9 cellular contexts compared by ENCODE assay signal in the genomic region with DNA sequence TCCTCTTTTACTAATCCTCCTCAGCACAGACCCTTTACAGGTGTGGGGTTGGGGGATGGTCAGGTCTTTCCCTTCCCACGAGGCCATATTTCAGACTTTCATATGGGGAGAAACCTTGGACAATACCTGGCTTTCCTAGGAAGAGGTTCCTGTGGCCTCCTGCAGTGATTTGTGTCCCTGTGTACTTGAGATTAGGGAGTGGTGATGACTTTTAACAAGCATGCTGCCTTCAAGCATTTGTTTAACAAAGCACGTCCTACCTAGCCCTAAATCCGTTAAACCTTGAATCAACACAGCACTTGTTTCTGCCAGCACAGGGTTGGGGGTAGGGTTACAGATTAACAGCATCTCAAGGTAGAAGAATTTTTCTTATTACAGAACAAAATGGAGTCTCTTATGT. TPM values are rescaled to one million over a fixed set of nuclear protein-coding genes. Genes with fewer than 3 reads are reported as not detected.
DNase-seq lines count a peak whose midpoint lies in the region; ATAC-seq and TF ChIP-seq lines count a peak whose summit lies in the region.
"Not testable (repeated sequence)": the region's sequence is repeated elsewhere in the genome, so short reads cannot be mapped to it uniquely, and the experiment has no call there.
"Had no signal": no experiment of that assay in that cellular context is flagged by ENCODE, and none has a peak within 500 bp of the region (broad histone marks: within the 10 kb centered on the region; RNA-seq: fewer than 3 reads in every experiment).

No MANE protein-coding gene starts in this region.

- peak; percentile 47 for DNase-seq in COR-L47 (lab: John Stamatoyannopoulos, UW)
- DNase-seq in GM23338 (ENCODE audit: low spot score) = peak; percentile 63
- DNase-seq in NCI-H1417 (lab: John Stamatoyannopoulos, UW) = peak in 2 of 3 experiments; percentile 12 to 60
- DNase-seq in NCI-H526 (lab: John Stamatoyannopoulos, UW) = peak; percentile 55 to 69
- peak; percentile 51 for DNase-seq in NCI-H82 (lab: John Stamatoyannopoulos, UW)
- DNase-seq in endodermal cell = peak; percentile 83
- DNase-seq in left kidney (ENCODE audit: low read depth, low spot score) = peak; percentile 62
- DNase-seq in renal cortical epithelial cell (ENCODE audit: low read depth) = peak; percentile 67

- H3K4me3 ChIP-seq in GM23338; endodermal cell (ENCODE audit: low read length): not testable (repeated sequence)

- H3K27ac Mint-ChIP-seq in GM23338 = not testable (repeated sequence)
- peak overlapping the region; percentile 80 for H3K27ac Mint-ChIP-seq in endodermal cell

- peaks cover 26% of the 10 kb centered on the region for H3K4me1 ChIP-seq in GM23338 (ENCODE audit: insufficient read depth)
- peaks cover 10% of the 10 kb centered on the region for H3K4me1 ChIP-seq in endodermal cell (ENCODE audit: control insufficient read depth, insufficient read depth, low read length)

- not testable (repeated sequence) for TF ChIP-seq CTCF in GM23338 (conservative IDR thresholded peaks at IDR 0.05; ENCODE audit: low read depth in 2 of 2); endodermal cell (conservative IDR thresholded peaks at IDR 0.05)

- not testable (repeated sequence) for H3K79me2 ChIP-seq in GM23338 (replicated peaks; ENCODE audit: insufficient read depth)

- not testable (repeated sequence) for H3K9me3 Mint-ChIP-seq in GM23338, endodermal cell

- H3K9me2 ChIP-seq in GM23338 (ENCODE audit: insufficient read depth) = not testable (repeated sequence)

- H2AFZ ChIP-seq in GM23338 = not testable (repeated sequence)

- H3K4me1 Mint-ChIP-seq in GM23338 = peaks cover 46% of the 10 kb centered on the region
- H3K4me1 Mint-ChIP-seq in endodermal cell = peaks cover 70% of the 10 kb centered on the region

- WGBS in endodermal cell (ENCODE audit: insufficient coverage in 1 of 2, insufficient read length in 1 of 2), 2 experiments = 8% methylated on average over 3 of the region's 3 CpGs; no CpG with 5 or more reads in 1 of the 2 experiments

- H3K9me3 ChIP-seq in endodermal cell (ENCODE audit: control insufficient read depth, low read length) = not testable (repeated sequence)

- H3F3A ChIP-seq in GM23338 (replicated peaks; ENCODE audit: low read depth) = not testable (repeated sequence)

- peak overlapping the region; percentile 26; the same call in 2 of the 3 replicates for H3K4me3 Mint-ChIP-seq in GM23338
- peak overlapping the region; percentile 24 for H3K4me3 Mint-ChIP-seq in endodermal cell

- peak; percentile 31; the same call in 2 of the 3 replicates for ATAC-seq in GM23338

- H3K9ac ChIP-seq in endodermal cell (ENCODE audit: extremely low read depth, low read length, poor library complexity, severe bottlenecking) = not testable (repeated sequence)

- not testable (repeated sequence) for H3K36me3 ChIP-seq in GM23338 (ENCODE audit: insufficient read depth); endodermal cell (ENCODE audit: control insufficient read depth, insufficient read depth, low read length)

- H3K27ac ChIP-seq in GM23338 (ENCODE audit: low read depth); endodermal cell (ENCODE audit: low read depth, low read length): not testable (repeated sequence)

- peaks cover 90% of the 10 kb centered on the region for H3K27me3 Mint-ChIP-seq in GM23338 (ENCODE audit: insufficient read depth, low read depth, poor library complexity)
- H3K27me3 Mint-ChIP-seq in endodermal cell (ENCODE audit: insufficient read depth) = peaks cover 62% of the 10 kb centered on the region

- H4K20me1 ChIP-seq in GM23338 (replicated peaks; ENCODE audit: insufficient read depth) = not testable (repeated sequence)

- H3K27me3 ChIP-seq in GM23338 (ENCODE audit: insufficient read depth) = peaks cover 99% of the 10 kb centered on the region
- H3K27me3 ChIP-seq in endodermal cell (ENCODE audit: control insufficient read depth, insufficient read depth, low read length, poor library complexity, severe bottlenecking) = not testable (repeated sequence)

- H3K36me3 Mint-ChIP-seq in GM23338 (ENCODE audit: low read depth); endodermal cell (ENCODE audit: low read depth): not testable (repeated sequence)

- peak overlapping the region; percentile 42; the same call in 1 of the 2 replicates for H3K4me2 ChIP-seq in GM23338

TF ChIP-seq in GM23338, 12 proteins besides CTCF, POLR2A, EP300 and RAD21:
- TF ChIP-seq NANOG (IDR thresholded peaks at IDR 0.05; ENCODE audit: borderline replicate concordance) = peak; percentile 85
- peak; percentile 78 for TF ChIP-seq POLR2AphosphoS5 (IDR thresholded peaks at IDR 0.05; ENCODE audit: low read depth)

RNA-seq across cellular contexts. Expression of a gene that starts 6.1 kb away (rescaled TPM):
- total RNA-seq in GM23338 (2014; rRNA removed; shearing (Covaris generic)) = 1.8 and 2.7 TPM in 2 replicates
- polyA plus RNA-seq in GM23338 (2016; fragmentation: Nextera tagmentation; extraction: Ambion mirVana) = 4.0 and 4.9 TPM in 2 replicates
- 1,000 to 10,000 TPM in 1 of 2 donors, 100 to 1,000 TPM in 1; 123 to 1,051 TPM for total RNA-seq in endodermal cell
- 161 TPM for polyA plus RNA-seq in endodermal cell (2013, experiment 1 of 2)
- 92.8 TPM for polyA plus RNA-seq in endodermal cell (2013, experiment 2 of 2)
- total RNA-seq in renal cortical epithelial cell = not detected in 2 replicates
- total RNA-seq: CD4-positive, CD25-positive, alpha-beta regulatory T cell had no signal
- polyA plus RNA-seq: CD4-positive, CD25-positive, alpha-beta regulatory T cell had no signal

Comparison
In these comparisons a context has a peak if more than half of its experiments do, and no peak if none do; other contexts are left out.
1. RNA of a gene that starts 6.1 kb away (total RNA-seq): 123 to 1,051 TPM in endodermal cell; 1.8 to 2.7 TPM in GM23338 and not detected in renal cortical epithelial cell; every median in the first group is over 10 times any median in the second.
2. Peak in every context shown above with its lines, with median percentiles within 50 percentile points of each other: DNase-seq.